Comparison of ENCODE assay signal across 8 cellular contexts in the genomic region with DNA sequence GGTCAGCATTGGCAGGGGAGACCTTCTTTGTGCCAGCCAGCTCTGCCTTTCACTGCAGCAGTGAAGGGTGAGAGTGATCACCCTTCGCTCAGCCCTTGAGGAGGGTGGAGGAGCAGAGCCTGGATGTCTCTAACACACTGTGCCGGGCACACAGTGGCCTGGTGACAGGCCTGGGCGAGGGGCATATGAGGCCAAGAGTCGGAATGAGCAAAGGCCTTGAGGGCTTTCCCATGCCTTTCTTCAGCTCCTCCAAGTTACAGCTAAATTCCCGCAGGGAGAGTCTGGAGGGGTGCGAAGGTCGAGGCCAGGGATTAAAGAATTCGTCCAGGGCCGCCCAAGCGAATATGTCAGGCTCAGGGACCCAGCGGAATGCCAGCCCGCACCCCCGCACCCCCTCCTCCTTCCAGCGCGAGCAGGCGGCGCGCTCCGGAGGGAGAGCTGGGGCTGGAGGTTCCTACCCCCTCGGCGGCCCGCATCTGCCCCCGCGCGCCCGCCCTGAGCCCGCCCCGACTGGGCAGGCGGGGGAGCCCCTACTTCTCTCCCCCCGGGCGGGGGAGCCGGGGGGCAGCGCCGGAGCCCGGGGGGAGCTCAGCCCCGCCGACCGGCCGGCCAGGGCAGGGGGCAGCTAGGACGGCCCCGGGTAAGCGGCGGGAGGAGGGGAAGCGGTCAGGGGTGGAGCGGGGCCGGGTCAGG. TPM values are rescaled to one million over a fixed set of nuclear protein-coding genes. Genes with fewer than 3 reads are reported as not detected.
DNase-seq lines count a peak whose midpoint lies in the region; ATAC-seq and TF ChIP-seq lines count a peak whose summit lies in the region.

Gene RASL10B (plus strand): TSS at position 401 of the 693 bp plus-strand sequence. CDS start 3,546 bp downstream, outside the sequence.

- no peaks in the 10 kb centered on the region for H3K27me3 Mint-ChIP-seq in activated T-cell treated with anti-CD3 and anti-CD28 coated beads, Interleukin-2, amount 50 U/mL, for 24 hours

- peak within 1 kb of the TSS; percentile 76 for H3K4me3 Mint-ChIP-seq in activated T-cell treated with anti-CD3 and anti-CD28 coated beads, Interleukin-2, amount 50 U/mL, for 24 hours

- H3K4me3 ChIP-seq in esophagus muscularis mucosa = peak within 1 kb of the TSS; percentile 69 to 88 (median 80)
- H3K4me3 ChIP-seq in mucosa of rectum (ENCODE audit: low read length in 2 of 2) = peak within 1 kb of the TSS; percentile 41 to 57

- peaks cover 14% of the 10 kb centered on the region for H3K36me3 Mint-ChIP-seq in activated T-cell treated with anti-CD3 and anti-CD28 coated beads, Interleukin-2, amount 50 U/mL, for 24 hours (ENCODE audit: low read depth)

- no peaks in the 10 kb centered on the region for H3K9me3 ChIP-seq in esophagus muscularis mucosa
- no peaks in the 10 kb centered on the region for H3K9me3 ChIP-seq in mucosa of rectum (ENCODE audit: control insufficient read depth in 2 of 2, low read length in 2 of 2)

- H3K9me3 Mint-ChIP-seq in activated T-cell treated with anti-CD3 and anti-CD28 coated beads, Interleukin-2, amount 50 U/mL, for 24 hours = no peaks in the 10 kb centered on the region

- ATAC-seq in GM19035 (IDR thresholded peaks at IDR 0.05; ENCODE audit: unreplicated experiment) = no peak

- H3K27ac Mint-ChIP-seq in activated T-cell treated with anti-CD3 and anti-CD28 coated beads, Interleukin-2, amount 50 U/mL, for 24 hours = peak within 1 kb of the TSS; percentile 84

- H3K36me3 ChIP-seq in esophagus muscularis mucosa = peaks cover 0 to 20% (median 2%) of the 10 kb centered on the region in 4 donors
- H3K36me3 ChIP-seq in mucosa of rectum (ENCODE audit: control insufficient read depth in 2 of 2, insufficient read depth in 2 of 2, low read length in 2 of 2) = peaks cover 0 to 5% of the 10 kb centered on the region in 2 donors

- H3K9ac ChIP-seq in mucosa of rectum (ENCODE audit: low read depth in 1 of 2, low read length in 2 of 2) = peak within 1 kb of the TSS in 1 of 2 donors; percentile 20

- H3K4me1 ChIP-seq in esophagus muscularis mucosa (peaks cover 20 to 72% (median 62%) of the 10 kb centered on the region in 4 donors), mucosa of rectum (ENCODE audit: control insufficient read depth in 2 of 2, insufficient read depth in 2 of 2, low read length in 2 of 2) (peaks cover 5 to 6% of the 10 kb centered on the region in 2 donors)

- H3K27ac ChIP-seq in esophagus muscularis mucosa (replicated peaks in 1 of 4) = peak within 1 kb of the TSS; percentile 60 to 77 (median 68)
- H3K27ac ChIP-seq in mucosa of rectum (ENCODE audit: low read depth in 2 of 2, low read length in 2 of 2) = no peak within 1 kb of the TSS

- peak; percentile 86 for DNase-seq in DMS 273 (lab: John Stamatoyannopoulos, UW; ENCODE audit: unreplicated experiment)
- DNase-seq in NCI-H1930 (lab: John Stamatoyannopoulos, UW) = peak; percentile 31 to 34
- DNase-seq in activated T-cell treated with anti-CD3 and anti-CD28 coated beads, Interleukin-2, amount 50 U/mL, for 24 hours = peak; percentile 73
- peak; percentile 90 for DNase-seq in esophagus muscularis mucosa (ENCODE audit: extremely low spot score)
- peak; percentile 16 to 45 (median 30) for DNase-seq in stimulated activated naive CD4-positive, alpha-beta T cell (lab: John Stamatoyannopoulos, UW)
- DNase-seq in NOMO-1 treated with DMSO at 0.1 percent for 48 hours (lab: John Stamatoyannopoulos, UW; ENCODE audit: unreplicated experiment) = no peak

- TF ChIP-seq POLR2A in esophagus muscularis mucosa (IDR thresholded peaks at IDR 0.05; ENCODE audit: low read depth) = no peak

- peaks cover 21% of the 10 kb centered on the region for H3K4me1 Mint-ChIP-seq in activated T-cell treated with anti-CD3 and anti-CD28 coated beads, Interleukin-2, amount 50 U/mL, for 24 hours (ENCODE audit: low read depth)

- no peak for TF ChIP-seq EP300 in esophagus muscularis mucosa (IDR thresholded peaks at IDR 0.05)

- H3K27me3 ChIP-seq in esophagus muscularis mucosa = no peaks in the 10 kb centered on the region
- peaks cover 0 to 2% of the 10 kb centered on the region in 2 donors for H3K27me3 ChIP-seq in mucosa of rectum (ENCODE audit: control insufficient read depth in 2 of 2, insufficient read depth in 2 of 2, low read length in 2 of 2)

- intact Hi-C loops in esophagus muscularis mucosa (cut with DNase I) = no loop called here

- TF ChIP-seq CTCF in esophagus muscularis mucosa (IDR thresholded peaks at IDR 0.05) = no peak

- WGBS in esophagus muscularis mucosa = no CpG with 5 or more reads among the region's 46 CpGs

RNA-seq across cellular contexts. Expression of gene RASL10B, which starts in this region (rescaled TPM):
- total RNA-seq in esophagus muscularis mucosa = 10 to 100 TPM; 10.3 to 28.1 (median 17.4) TPM

Comparison
In these comparisons a context has a peak if more than half of its experiments do, and no peak if none do; other contexts are left out.
1. H3K27ac ChIP-seq: peak in esophagus muscularis mucosa (4 of 4); none in mucosa of rectum (0 of 2).